Comparison of ENCODE assay signal across 28 cellular contexts in genomic region chr3:184082034-184082433, GRCh38. TPM values are rescaled to one million over a fixed set of nuclear protein-coding genes. Genes with fewer than 3 reads are reported as not detected.
A peak's percentile ranks its signal among the peaks of the same experiment; 100 is the strongest.
DNase-seq lines count a peak whose midpoint lies in the region; ATAC-seq, FAIRE-seq and TF ChIP-seq lines count a peak whose summit lies in the region.
"Had no signal": no experiment of that assay in that cellular context is flagged by ENCODE, and none has a peak within 500 bp of the region (broad histone marks: within the 10 kb centered on the region; RNA-seq: fewer than 3 reads in every experiment).

No MANE protein-coding gene starts in this region.

- no peak overlapping the region for H2AK5ac ChIP-seq in mesenchymal stem cell (ENCODE audit: low read length, severe bottlenecking)

- H3K4me1 ChIP-seq in HepG2 (ENCODE audit: insufficient read depth, low read length) = no peaks in the 10 kb centered on the region
- no peaks in the 10 kb centered on the region for H3K4me1 ChIP-seq in right lobe of liver
- peaks cover 2% of the 10 kb centered on the region for H3K4me1 ChIP-seq in mesenchymal stem cell (ENCODE audit: control insufficient read depth, insufficient read depth, low read depth, low read length)
- no peaks in the 10 kb centered on the region for H3K4me1 ChIP-seq in ascending aorta
- H3K4me1 ChIP-seq: BE2C had no signal

- H2BK120ac ChIP-seq in mesenchymal stem cell (ENCODE audit: low read depth, low read length) = no peak overlapping the region

- H3K14ac ChIP-seq in mesenchymal stem cell (ENCODE audit: low read length in 2 of 2) = peak overlapping the region in 1 of 2 experiments; percentile 11

- H4K8ac ChIP-seq in mesenchymal stem cell (ENCODE audit: low read length) = no peak overlapping the region

- no peak overlapping the region for H3K23ac ChIP-seq in mesenchymal stem cell (ENCODE audit: low read length in 2 of 2)

- 68% methylated on average over 5 of the region's 10 CpGs for WGBS in HepG2 (ENCODE audit: low lambda C conversion rate)
- WGBS in right lobe of liver (ENCODE audit: insufficient coverage, low coverage, low lambda C conversion rate, missing lambda C conversion rate) = 100% methylated on average over 2 of the region's 10 CpGs
- WGBS in mesenchymal stem cell = 86% methylated on average over 10 of the region's 10 CpGs

- H3K9ac ChIP-seq in HepG2 (ENCODE audit: insufficient read depth, low read depth, low read length) (no peak overlapping the region), mesenchymal stem cell (ENCODE audit: low read length) (no peak overlapping the region)
- H3K9ac ChIP-seq: BLaER1 had no signal

- BruUV-seq in HepG2 (replicated peaks; lab: Mats Ljungman, UMichigan) = no TSS peak

- CTCF ChIA-PET in HepG2 (lab: Yijun Ruan, JAX; ENCODE audit: low intra/inter-chr PET ratio, low total read pairs) = no interaction called here

- no peak overlapping the region for H2BK5ac ChIP-seq in mesenchymal stem cell (ENCODE audit: low read depth, low read length, poor library complexity, severe bottlenecking)

- H2AFZ ChIP-seq in HepG2 (ENCODE audit: low read length) = no peak overlapping the region
- H2AFZ ChIP-seq in mesenchymal stem cell (ENCODE audit: low read depth, low read length) = no peak overlapping the region

- H3K27me3 ChIP-seq in HepG2 (ENCODE audit: control insufficient read depth in 1 of 2, insufficient read depth in 2 of 2, low read length in 2 of 2) (peaks cover 1 to 3% of the 10 kb centered on the region in 2 experiments; a peak in 2 of 5 replicates), right lobe of liver (no peaks in the 10 kb centered on the region), mesenchymal stem cell (ENCODE audit: control insufficient read depth in 1 of 2, insufficient read depth in 1 of 2, low read length in 2 of 2) (peaks cover 18 to 24% of the 10 kb centered on the region in 2 experiments), ascending aorta (no peaks in the 10 kb centered on the region)
- H3K27me3 ChIP-seq: BE2C, BLaER1 had no signal

- peak overlapping the region; percentile 22 for H4K91ac ChIP-seq in mesenchymal stem cell (ENCODE audit: low read length)

- ATAC-seq in HepG2 = peak; percentile 17; the same call in 1 of the 3 replicates
- no peak for ATAC-seq in right lobe of liver
- no peak for ATAC-seq in HG03520 (IDR thresholded peaks at IDR 0.05; ENCODE audit: unreplicated experiment)
- ATAC-seq: GM12878 had no signal

- H3K9me3 ChIP-seq in HepG2 (ENCODE audit: low read length) (peaks cover 9% of the 10 kb centered on the region), right lobe of liver (no peaks in the 10 kb centered on the region), mesenchymal stem cell (ENCODE audit: control insufficient read depth, low read length) (peaks cover 16% of the 10 kb centered on the region), ascending aorta (peaks cover 0 to 5% of the 10 kb centered on the region in 2 donors)
- H3K9me3 ChIP-seq: BE2C, BLaER1 had no signal

- no peaks in the 10 kb centered on the region for H3K79me2 ChIP-seq in HepG2 (ENCODE audit: insufficient read depth, low read length)

- no peak for TF ChIP-seq RAD21 in HepG2 (CRISPR knock-in tag; IDR thresholded peaks at IDR 0.05)

- H2BK12ac ChIP-seq in mesenchymal stem cell (ENCODE audit: low read length in 2 of 2) = no peak overlapping the region

- intact Hi-C loops in HepG2 (cut with micrococcal nuclease; ENCODE audit: unreplicated experiment) = no loop called here
- intact Hi-C loops in right lobe of liver (cut with DNase I) = no loop called here
- intact Hi-C loops in ascending aorta (cut with DNase I) = no loop called here

- H3K27ac ChIP-seq in HepG2 (ENCODE audit: extremely low read length, insufficient read depth, low read length) (no peak overlapping the region), right lobe of liver (no peak overlapping the region), mesenchymal stem cell (ENCODE audit: low read length, poor library complexity, severe bottlenecking) (no peak overlapping the region), ascending aorta (no peak overlapping the region)
- H3K27ac ChIP-seq: BLaER1 had no signal

- no peak overlapping the region for H3K18ac ChIP-seq in mesenchymal stem cell (ENCODE audit: low read depth in 1 of 2, low read length in 2 of 2)

- H3K36me3 ChIP-seq in HepG2 (replicated peaks in 1 of 2; ENCODE audit: control insufficient read depth in 1 of 2, insufficient read depth in 2 of 2, low read length in 2 of 2) (no peaks in the 10 kb centered on the region), right lobe of liver (no peaks in the 10 kb centered on the region), mesenchymal stem cell (ENCODE audit: control insufficient read depth in 1 of 2, insufficient read depth in 2 of 2, low read depth in 1 of 2, low read length in 2 of 2) (no peaks in the 10 kb centered on the region), ascending aorta (no peaks in the 10 kb centered on the region)
- H3K36me3 ChIP-seq: BE2C, BLaER1 had no signal

- H2BK15ac ChIP-seq in mesenchymal stem cell (ENCODE audit: low read depth, poor library complexity, severe bottlenecking) = no peak overlapping the region

- POLR2A ChIA-PET in HepG2 (lab: Yijun Ruan, JAX) = no interaction called here

- no peaks in the 10 kb centered on the region for H4K20me1 ChIP-seq in HepG2 (ENCODE audit: insufficient read depth, low read length)
- H4K20me1 ChIP-seq: BLaER1 had no signal

- H3K4ac ChIP-seq in mesenchymal stem cell (ENCODE audit: low read depth in 1 of 2, low read length in 2 of 2) = peak overlapping the region in 1 of 2 experiments; percentile 15

- no peak for DNase-seq in HepG2 (ENCODE audit: low spot score)
- DNase-seq in right lobe of liver = no peak
- no peak for DNase-seq in mesenchymal stem cell
- no peak for DNase-seq in ascending aorta (ENCODE audit: low spot score in 2 of 2)
- DNase-seq: 8988T; ACHN; BE2C; C1 segment of cervical spinal cord; CD4-positive, alpha-beta memory T cell; CD4-positive, CD25-positive, alpha-beta regulatory T cell; CD8-positive, alpha-beta memory T cell; COR-L47; DMS 273 treated with DMSO at 0.1 percent for 48 hours; DMS79; DND-41; EL; GDM1 had no signal

- in situ Hi-C loops in HepG2 (cut with HindIII; ENCODE audit: extremely low pct_ligation_motif_present, low pct_unique_long_range_greater_than_20kb) = no loop called here

- FAIRE-seq in HepG2 (lab: Jason Lieb, UNC) = no peak
- FAIRE-seq: A204.1, GM12878, GM12892, GM18507 had no signal

- H3K4me3 ChIP-seq in HepG2 (replicated peaks in 1 of 3; ENCODE audit: insufficient read depth in 1 of 3, low read depth in 2 of 3, low read length in 3 of 3) = peak overlapping the region in 1 of 3 experiments; percentile 6; a peak in 1 of 6 replicates
- H3K4me3 ChIP-seq in right lobe of liver = no peak overlapping the region
- H3K4me3 ChIP-seq in mesenchymal stem cell (ENCODE audit: insufficient read depth in 1 of 2, low read depth in 1 of 2, low read length in 2 of 2) = no peak overlapping the region
- no peak overlapping the region for H3K4me3 ChIP-seq in ascending aorta
- H3K4me3 ChIP-seq: BLaER1, GM12878 had no signal

- TF ChIP-seq EP300 in HepG2 (IDR thresholded peaks at IDR 0.05; ENCODE audit: low read depth in 2 of 2, low read length in 2 of 2) = no peak
- no peak for TF ChIP-seq EP300 in HepG2 (CRISPR knock-in tag; IDR thresholded peaks at IDR 0.05; ENCODE audit: borderline replicate concordance)

- no peaks in the 10 kb centered on the region for H3K79me1 ChIP-seq in mesenchymal stem cell (replicated peaks; ENCODE audit: low read length, poor library complexity, severe bottlenecking)

- H3K4me2 ChIP-seq in HepG2 (ENCODE audit: low read depth, low read length) (peak overlapping the region; percentile 53; the same call in 1 of the 2 replicates), mesenchymal stem cell (ENCODE audit: low read length, poor library complexity, severe bottlenecking) (no peak overlapping the region)
- H3K4me2 ChIP-seq: BLaER1 had no signal

- TF ChIP-seq CTCF in HepG2 (CRISPR knock-in tag; IDR thresholded peaks at IDR 0.05) (no peak), right lobe of liver (IDR thresholded peaks at IDR 0.05) (no peak), ascending aorta (IDR thresholded peaks at IDR 0.05) (no peak)

- TF ChIP-seq POLR2A in HepG2 (IDR thresholded peaks at IDR 0.05; ENCODE audit: insufficient read depth in 1 of 2, low read depth in 2 of 2, low read length in 2 of 2) (no peak), right lobe of liver (IDR thresholded peaks at IDR 0.05) (no peak)

RNA-seq across cellular contexts. Expression of gene HTR3E, which starts 14.8 kb away (rescaled TPM):
- total RNA-seq in HepG2 (2016; rRNA removed; fragmentation: Illumina TruSeq; extraction: Trizol) (not detected in 2 replicates), right lobe of liver (not detected), ascending aorta (not detected)
- total RNA-seq in HepG2 (2016; cell fraction: cytosol; rRNA removed; fragmentation: Illumina TruSeq; extraction: Trizol; ENCODE audit: low read depth) = not detected in 2 replicates
- total RNA-seq in HepG2 (2016; cell fraction: insoluble cytoplasmic fraction; rRNA removed; fragmentation: Illumina TruSeq; extraction: Trizol) = not detected in 2 replicates
- total RNA-seq in HepG2 (2016; cell fraction: membrane; rRNA removed; fragmentation: Illumina TruSeq; extraction: Trizol) = not detected in 2 replicates
- total RNA-seq in HepG2 (2016; cell fraction: nucleus; rRNA removed; fragmentation: Illumina TruSeq; extraction: Trizol) = not detected in 2 replicates
- not detected in 2 replicates for polyA plus RNA-seq in HepG2 (2011; rRNA removed)
- polyA plus RNA-seq in HepG2 (2011; cell fraction: cytosol; rRNA removed) = not detected in 2 replicates
- polyA plus RNA-seq in HepG2 (2011; cell fraction: nucleus; rRNA removed) = not detected in 2 replicates
- not detected in 2 replicates for polyA plus RNA-seq in HepG2 (2012)
- polyA plus RNA-seq in HepG2 (2016; cell fraction: cytosol; fragmentation: Illumina TruSeq; extraction: Trizol; ENCODE audit: low read depth) = not detected in 2 replicates
- not detected in 2 replicates for polyA plus RNA-seq in HepG2 (2016; cell fraction: insoluble cytoplasmic fraction; fragmentation: Illumina TruSeq; extraction: Trizol; ENCODE audit: low read depth)
- polyA plus RNA-seq in HepG2 (2016; cell fraction: membrane; fragmentation: Illumina TruSeq; extraction: Trizol; ENCODE audit: low read depth) = not detected in 2 replicates
- not detected in 2 replicates for polyA plus RNA-seq in HepG2 (2016; cell fraction: nucleus; fragmentation: Illumina TruSeq; extraction: Trizol; ENCODE audit: insufficient read depth, low read depth)
- not detected in 2 replicates for polyA minus RNA-seq in HepG2 (2011; rRNA and poly(A)+ RNA removed; ENCODE audit: low replicate concordance)
- polyA minus RNA-seq in HepG2 (2011; cell fraction: cytosol; rRNA and poly(A)+ RNA removed) = not detected in 2 replicates
- polyA minus RNA-seq in HepG2 (2011; cell fraction: nucleus; rRNA and poly(A)+ RNA removed) = not detected in 2 replicates
- polyA plus RNA-seq in mesenchymal stem cell (2013, experiment 1 of 2) = not detected
- polyA plus RNA-seq in mesenchymal stem cell (2013, experiment 2 of 2) = not detected
- total RNA-seq: A673; CD4-positive, alpha-beta memory T cell; CD4-positive, CD25-positive, alpha-beta regulatory T cell; CD8-positive, alpha-beta memory T cell; Daoy; G401; GM12878 had no signal
- polyA plus RNA-seq: AG04450; CD14-positive monocyte; CD4-positive, alpha-beta memory T cell; CD4-positive, CD25-positive, alpha-beta regulatory T cell; CD8-positive, alpha-beta memory T cell; GM12878 had no signal

RNA-seq across cellular contexts. Expression of gene HTR3C, which starts 29.2 kb away (rescaled TPM):
- total RNA-seq in HepG2 (2016; rRNA removed; fragmentation: Illumina TruSeq; extraction: Trizol) (not detected in 2 replicates), right lobe of liver (not detected), ascending aorta (not detected)
- total RNA-seq in HepG2 (2016; cell fraction: cytosol; rRNA removed; fragmentation: Illumina TruSeq; extraction: Trizol; ENCODE audit: low read depth) = not detected in 2 replicates
- not detected in 2 replicates for total RNA-seq in HepG2 (2016; cell fraction: insoluble cytoplasmic fraction; rRNA removed; fragmentation: Illumina TruSeq; extraction: Trizol)
- not detected in 2 replicates for total RNA-seq in HepG2 (2016; cell fraction: membrane; rRNA removed; fragmentation: Illumina TruSeq; extraction: Trizol)
- total RNA-seq in HepG2 (2016; cell fraction: nucleus; rRNA removed; fragmentation: Illumina TruSeq; extraction: Trizol) = not detected in 2 replicates
- not detected in 2 replicates for polyA plus RNA-seq in HepG2 (2011; rRNA removed)
- not detected in 2 replicates for polyA plus RNA-seq in HepG2 (2011; cell fraction: cytosol; rRNA removed)
- not detected in 2 replicates for polyA plus RNA-seq in HepG2 (2011; cell fraction: nucleus; rRNA removed)
- not detected in 2 replicates for polyA plus RNA-seq in HepG2 (2012)
- polyA plus RNA-seq in HepG2 (2016; cell fraction: cytosol; fragmentation: Illumina TruSeq; extraction: Trizol; ENCODE audit: low read depth) = not detected in 2 replicates
- polyA plus RNA-seq in HepG2 (2016; cell fraction: insoluble cytoplasmic fraction; fragmentation: Illumina TruSeq; extraction: Trizol; ENCODE audit: low read depth) = not detected in 2 replicates
- polyA plus RNA-seq in HepG2 (2016; cell fraction: membrane; fragmentation: Illumina TruSeq; extraction: Trizol; ENCODE audit: low read depth) = not detected in 2 replicates
- polyA plus RNA-seq in HepG2 (2016; cell fraction: nucleus; fragmentation: Illumina TruSeq; extraction: Trizol; ENCODE audit: insufficient read depth, low read depth) = not detected in 2 replicates
- not detected in 2 replicates for polyA minus RNA-seq in HepG2 (2011; rRNA and poly(A)+ RNA removed; ENCODE audit: low replicate concordance)
- not detected in 2 replicates for polyA minus RNA-seq in HepG2 (2011; cell fraction: cytosol; rRNA and poly(A)+ RNA removed)
- polyA minus RNA-seq in HepG2 (2011; cell fraction: nucleus; rRNA and poly(A)+ RNA removed) = not detected in 2 replicates
- polyA plus RNA-seq in mesenchymal stem cell (2013, experiment 1 of 2) = not detected
- not detected for polyA plus RNA-seq in mesenchymal stem cell (2013, experiment 2 of 2)
- total RNA-seq: A673; CD4-positive, alpha-beta memory T cell; CD4-positive, CD25-positive, alpha-beta regulatory T cell; CD8-positive, alpha-beta memory T cell; Daoy; G401; GM12878 had no signal
- polyA plus RNA-seq: AG04450; CD14-positive monocyte; CD4-positive, alpha-beta memory T cell; CD4-positive, CD25-positive, alpha-beta regulatory T cell; CD8-positive, alpha-beta memory T cell; GM12878 had no signal

RNA-seq across cellular contexts. Expression of gene HTR3D, which starts 50.5 kb away (rescaled TPM):
- total RNA-seq in HepG2 (2016; rRNA removed; fragmentation: Illumina TruSeq; extraction: Trizol) (not detected in 2 replicates), right lobe of liver (not detected), ascending aorta (not detected)
- total RNA-seq in HepG2 (2016; cell fraction: cytosol; rRNA removed; fragmentation: Illumina TruSeq; extraction: Trizol; ENCODE audit: low read depth) = not detected in 2 replicates
- not detected in 2 replicates for total RNA-seq in HepG2 (2016; cell fraction: insoluble cytoplasmic fraction; rRNA removed; fragmentation: Illumina TruSeq; extraction: Trizol)
- total RNA-seq in HepG2 (2016; cell fraction: membrane; rRNA removed; fragmentation: Illumina TruSeq; extraction: Trizol) = not detected in 2 replicates
- total RNA-seq in HepG2 (2016; cell fraction: nucleus; rRNA removed; fragmentation: Illumina TruSeq; extraction: Trizol) = not detected in 2 replicates
- not detected in 2 replicates for polyA plus RNA-seq in HepG2 (2011; rRNA removed)
- polyA plus RNA-seq in HepG2 (2011; cell fraction: cytosol; rRNA removed) = not detected in 2 replicates
- not detected in 2 replicates for polyA plus RNA-seq in HepG2 (2011; cell fraction: nucleus; rRNA removed)
- polyA plus RNA-seq in HepG2 (2012) = not detected in 2 replicates
- not detected in 2 replicates for polyA plus RNA-seq in HepG2 (2016; cell fraction: cytosol; fragmentation: Illumina TruSeq; extraction: Trizol; ENCODE audit: low read depth)
- polyA plus RNA-seq in HepG2 (2016; cell fraction: insoluble cytoplasmic fraction; fragmentation: Illumina TruSeq; extraction: Trizol; ENCODE audit: low read depth) = not detected in 2 replicates
- polyA plus RNA-seq in HepG2 (2016; cell fraction: membrane; fragmentation: Illumina TruSeq; extraction: Trizol; ENCODE audit: low read depth) = not detected in 2 replicates
- polyA plus RNA-seq in HepG2 (2016; cell fraction: nucleus; fragmentation: Illumina TruSeq; extraction: Trizol; ENCODE audit: insufficient read depth, low read depth) = not detected in 2 replicates
- polyA minus RNA-seq in HepG2 (2011; rRNA and poly(A)+ RNA removed; ENCODE audit: low replicate concordance) = not detected in 2 replicates
- polyA minus RNA-seq in HepG2 (2011; cell fraction: cytosol; rRNA and poly(A)+ RNA removed) = not detected in 2 replicates
- polyA minus RNA-seq in HepG2 (2011; cell fraction: nucleus; rRNA and poly(A)+ RNA removed) = not detected in 2 replicates
- polyA plus RNA-seq in mesenchymal stem cell (2013, experiment 1 of 2) = not detected
- not detected for polyA plus RNA-seq in mesenchymal stem cell (2013, experiment 2 of 2)
- total RNA-seq: A673; CD4-positive, alpha-beta memory T cell; CD4-positive, CD25-positive, alpha-beta regulatory T cell; CD8-positive, alpha-beta memory T cell; Daoy; G401; GM12878 had no signal
- polyA plus RNA-seq: AG04450; CD14-positive monocyte; CD4-positive, alpha-beta memory T cell; CD4-positive, CD25-positive, alpha-beta regulatory T cell; CD8-positive, alpha-beta memory T cell; GM12878 had no signal

RNA-seq across cellular contexts. Expression of gene EIF2B5, which starts 53.1 kb away (rescaled TPM):
- total RNA-seq in HepG2 (2016; rRNA removed; fragmentation: Illumina TruSeq; extraction: Trizol) = 60.2 and 60.3 TPM in 2 replicates
- total RNA-seq in HepG2 (2016; cell fraction: cytosol; rRNA removed; fragmentation: Illumina TruSeq; extraction: Trizol; ENCODE audit: low read depth) = 13.3 and 14.4 TPM in 2 replicates
- 56.4 and 59.3 TPM in 2 replicates for total RNA-seq in HepG2 (2016; cell fraction: insoluble cytoplasmic fraction; rRNA removed; fragmentation: Illumina TruSeq; extraction: Trizol)
- total RNA-seq in HepG2 (2016; cell fraction: membrane; rRNA removed; fragmentation: Illumina TruSeq; extraction: Trizol) = 25.4 and 30.0 TPM in 2 replicates
- total RNA-seq in HepG2 (2016; cell fraction: nucleus; rRNA removed; fragmentation: Illumina TruSeq; extraction: Trizol) = 46.2 and 46.9 TPM in 2 replicates
- 38.4 and 42.2 TPM in 2 replicates for polyA plus RNA-seq in HepG2 (2011; rRNA removed)
- 31.2 and 31.6 TPM in 2 replicates for polyA plus RNA-seq in HepG2 (2011; cell fraction: cytosol; rRNA removed)
- 105 and 110 TPM in 2 replicates for polyA plus RNA-seq in HepG2 (2011; cell fraction: nucleus; rRNA removed)
- 31.8 and 34.3 TPM in 2 replicates for polyA plus RNA-seq in HepG2 (2012)
- polyA plus RNA-seq in HepG2 (2016; cell fraction: cytosol; fragmentation: Illumina TruSeq; extraction: Trizol; ENCODE audit: low read depth) = 12.5 and 14.4 TPM in 2 replicates
- polyA plus RNA-seq in HepG2 (2016; cell fraction: insoluble cytoplasmic fraction; fragmentation: Illumina TruSeq; extraction: Trizol; ENCODE audit: low read depth) = 49.2 and 49.4 TPM in 2 replicates
- 17.8 and 21.2 TPM in 2 replicates for polyA plus RNA-seq in HepG2 (2016; cell fraction: membrane; fragmentation: Illumina TruSeq; extraction: Trizol; ENCODE audit: low read depth)
- polyA plus RNA-seq in HepG2 (2016; cell fraction: nucleus; fragmentation: Illumina TruSeq; extraction: Trizol; ENCODE audit: insufficient read depth, low read depth) = 79.9 and 81.6 TPM in 2 replicates
- 63.6 and 87.1 TPM in 2 replicates for polyA minus RNA-seq in HepG2 (2011; rRNA and poly(A)+ RNA removed; ENCODE audit: low replicate concordance)
- polyA minus RNA-seq in HepG2 (2011; cell fraction: cytosol; rRNA and poly(A)+ RNA removed) = 14.2 and 16.3 TPM in 2 replicates
- polyA minus RNA-seq in HepG2 (2011; cell fraction: nucleus; rRNA and poly(A)+ RNA removed) = 53.6 and 66.0 TPM in 2 replicates
- total RNA-seq in right lobe of liver = 10 to 100 TPM; 16.7 to 25.6 (median 20.5) TPM
- 22.7 TPM for polyA plus RNA-seq in mesenchymal stem cell (2013, experiment 1 of 2)
- 22.7 TPM for polyA plus RNA-seq in mesenchymal stem cell (2013, experiment 2 of 2)
- total RNA-seq in ascending aorta = 24.7 TPM
